In genomic region chr9:116490321-116490720, GRCh38 we compare ENCODE assay signal across 28 cellular contexts.
DNase-seq lines count a peak whose midpoint lies in the region; ATAC-seq and TF ChIP-seq lines count a peak whose summit lies in the region.
"Had no signal": no experiment of that assay in that cellular context is flagged by ENCODE, and none has a peak within 500 bp of the region (broad histone marks: within the 10 kb centered on the region; RNA-seq: fewer than 3 reads in every experiment).

No MANE protein-coding gene starts in this region.

- ATAC-seq in left cardiac atrium: no peak
- ATAC-seq in CD8-positive, alpha-beta T cell: no peak
- ATAC-seq: activated T-cell treated with anti-CD3 and anti-CD28 coated beads, Interleukin-2, amount 50 U/mL, for 4 hours; mucosa of descending colon; natural killer cell had no signal

- TF ChIP-seq CTCF in epithelial cell of esophagus (IDR thresholded peaks at IDR 0.05; ENCODE audit: insufficient read depth, low read depth, low read length, missing control alignments): no peak
- no peak for TF ChIP-seq CTCF in CD8-positive, alpha-beta T cell (IDR thresholded peaks at IDR 0.05)

- H3K4me3 Mint-ChIP-seq in CD8-positive, alpha-beta T cell: no peak overlapping the region
- H3K4me3 Mint-ChIP-seq: activated B cell treated with CpG ODN at 0.5 μM for 24 hours; activated T-cell treated with anti-CD3 and anti-CD28 coated beads, Interleukin-2, amount 50 U/mL, for 4 hours; CD8-positive, alpha-beta memory T cell; natural killer cell had no signal

- H3K4me1 ChIP-seq in CD8-positive, alpha-beta T cell (ENCODE audit: insufficient read depth, low read length): no peaks in the 10 kb centered on the region
- H3K4me1 ChIP-seq: BE2C, prostate gland had no signal

- no peak overlapping the region for H3K4me3 ChIP-seq in epithelial cell of esophagus (ENCODE audit: low read length)
- H3K4me3 ChIP-seq in CD8-positive, alpha-beta T cell (ENCODE audit: low read depth, low read length): no peak overlapping the region
- H3K4me3 ChIP-seq: lung, mucosa of descending colon, prostate gland, sigmoid colon, SJSA1, stomach, vagina had no signal

- CTCF ChIA-PET in CD8-positive, alpha-beta T cell (lab: Charles Lee): no interaction called here

- no peaks in the 10 kb centered on the region for H3K36me3 Mint-ChIP-seq in CD8-positive, alpha-beta T cell
- H3K36me3 Mint-ChIP-seq: natural killer cell had no signal

- intact Hi-C loops in left cardiac atrium (cut with DNase I): loop anchor here in 1 of 2 donors (5.0 to 10.0 kb wide), 2 partner anchors 154 to 338 kb away; partner anchors contain the start of gene PAPPA
- intact Hi-C loops in CD8-positive, alpha-beta T cell (cut with DNase I, micrococcal nuclease): no loop called here

- no peaks in the 10 kb centered on the region for H3K36me3 ChIP-seq in CD8-positive, alpha-beta T cell (ENCODE audit: insufficient read depth, low read length)
- H3K36me3 ChIP-seq: prostate gland, sigmoid colon, SJSA1, stomach, vagina had no signal

- no peaks in the 10 kb centered on the region for H3K27me3 ChIP-seq in CD8-positive, alpha-beta T cell (ENCODE audit: insufficient read depth, low read length)
- H3K27me3 ChIP-seq: BE2C, sigmoid colon, SJSA1, stomach, vagina had no signal

- DNase-seq in ELR (ENCODE audit: low read depth) (peak; percentile 31), OCI-M1 (lab: John Stamatoyannopoulos, UW) (peak; percentile 22), epithelial cell of esophagus (ENCODE audit: low read depth) (peak; percentile 48), kidney tubule cell (ENCODE audit: low spot score) (peak; percentile 63), left cardiac atrium (no peak), D341Med (ENCODE audit: low spot score) (no peak)
- no peak for DNase-seq in CD8-positive, alpha-beta T cell
- DNase-seq in activated CD4-positive, CD25-positive, alpha-beta regulatory T cell (lab: John Stamatoyannopoulos, UW): no peak
- DNase-seq: activated B cell treated with CpG ODN at 0.5 μM for 24 hours; activated naive CD4-positive, alpha-beta T cell treated with Interleukin-2 at 50 U/mL for 16 hours; activated T-cell treated with anti-CD3 and anti-CD28 coated beads, Interleukin-2, amount 50 U/mL, for 4 hours; BE2C; CD8-positive, alpha-beta memory T cell; DMS153; kidney; mucosa of descending colon; natural killer cell; NCI-H2107; nucleus accumbens; RPMI8226; sigmoid colon; stimulated activated CD4-positive, alpha-beta T cell treated with anti-CD3 and anti-CD28 coated beads, Interleukin-4, amount 100 ng/mL, for 1 hour; stomach had no signal

- POLR2A ChIA-PET in CD8-positive, alpha-beta T cell (lab: Charles Lee): no interaction called here

- H3K9me3 Mint-ChIP-seq in CD8-positive, alpha-beta T cell: no peaks in the 10 kb centered on the region
- H3K9me3 Mint-ChIP-seq: activated B cell treated with CpG ODN at 0.5 μM for 24 hours; activated T-cell treated with anti-CD3 and anti-CD28 coated beads, Interleukin-2, amount 50 U/mL, for 4 hours had no signal

- no peak overlapping the region for H3K27ac ChIP-seq in CD8-positive, alpha-beta T cell (ENCODE audit: low read depth, low read length)
- H3K27ac ChIP-seq: HL-60, prostate gland, sigmoid colon, SJSA1, stomach, vagina had no signal

- H3K4me1 Mint-ChIP-seq in CD8-positive, alpha-beta T cell (ENCODE audit: low read depth): no peaks in the 10 kb centered on the region
- H3K4me1 Mint-ChIP-seq: activated B cell treated with CpG ODN at 0.5 μM for 24 hours; CD8-positive, alpha-beta memory T cell; natural killer cell had no signal

- no peaks in the 10 kb centered on the region for H3K9me3 ChIP-seq in CD8-positive, alpha-beta T cell (ENCODE audit: low read length)
- H3K9me3 ChIP-seq: BE2C, mucosa of descending colon, prostate gland, sigmoid colon, SJSA1, stomach, vagina had no signal

- H3K27me3 Mint-ChIP-seq in CD8-positive, alpha-beta T cell (ENCODE audit: low read depth): no peaks in the 10 kb centered on the region
- H3K27me3 Mint-ChIP-seq: activated B cell treated with CpG ODN at 0.5 μM for 24 hours; CD8-positive, alpha-beta memory T cell had no signal

- no peak overlapping the region for H3K27ac Mint-ChIP-seq in CD8-positive, alpha-beta T cell
- H3K27ac Mint-ChIP-seq: activated B cell treated with CpG ODN at 0.5 μM for 24 hours; CD8-positive, alpha-beta memory T cell; natural killer cell had no signal

Comparison
In these comparisons a context has a peak if more than half of its experiments do, and no peak if none do; other contexts are left out.
1. DNase-seq: peak in ELR (single experiment), OCI-M1 (single experiment), epithelial cell of esophagus (single experiment) and kidney tubule cell (single experiment); none in left cardiac atrium (single experiment), CD8-positive, alpha-beta T cell (0 of 7), activated CD4-positive, CD25-positive, alpha-beta regulatory T cell (0 of 4) and D341Med (single experiment).